Comparison of ENCODE assay signal across 9 cellular contexts in genomic region chr13:46160474-46161066, GRCh38. TPM values are rescaled to one million over a fixed set of nuclear protein-coding genes. Genes with fewer than 3 reads are reported as not detected.
DNase-seq lines count a peak whose midpoint lies in the region; ATAC-seq and TF ChIP-seq lines count a peak whose summit lies in the region.
"Had no signal": no experiment of that assay in that cellular context is flagged by ENCODE, and none has a peak within 500 bp of the region (broad histone marks: within the 10 kb centered on the region; RNA-seq: fewer than 3 reads in every experiment).

No MANE protein-coding gene starts in this region.

- intact Hi-C loops in lower lobe of right lung (cut with DNase I) (no loop called here), vagina (cut with DNase I) (no loop called here)

- no peaks in the 10 kb centered on the region for H3K9me2 ChIP-seq in Karpas-422 (replicated peaks; ENCODE audit: insufficient read depth, low read length)

- H3K36me3 ChIP-seq in Karpas-422 (ENCODE audit: insufficient read depth, low read length) (peaks cover 52% of the 10 kb centered on the region), lower lobe of right lung (peaks cover 21% of the 10 kb centered on the region), vagina (no peaks in the 10 kb centered on the region)

- H3K4me3 ChIP-seq in GM12865 (ENCODE audit: low read depth, low read length): peak overlapping the region; percentile 36
- H3K4me3 ChIP-seq in Karpas-422 (ENCODE audit: low read length): no peak overlapping the region
- H3K4me3 ChIP-seq in lower lobe of right lung: no peak overlapping the region
- H3K4me3 ChIP-seq in vagina: no peak overlapping the region
- H3K4me3 ChIP-seq: SJSA1 had no signal

- TF ChIP-seq CTCF in GM12865 (IDR thresholded peaks at IDR 0.05; ENCODE audit: insufficient read depth, low read depth, low read length, missing control alignments) (peak; percentile 66), lower lobe of right lung (IDR thresholded peaks at IDR 0.05) (peak; percentile 72), vagina (IDR thresholded peaks at IDR 0.05) (peak in 2 of 3 experiments; percentile 55 to 64)

- H3K27ac ChIP-seq in Karpas-422 (ENCODE audit: low read length) (peak overlapping the region; percentile 20; the same call in 1 of the 2 replicates), lower lobe of right lung (no peak overlapping the region), vagina (no peak overlapping the region)
- H3K27ac ChIP-seq: SJSA1 had no signal

- H2AFZ ChIP-seq in Karpas-422 (ENCODE audit: low read length): no peak overlapping the region

- H3K9ac ChIP-seq in Karpas-422 (ENCODE audit: low read length): no peak overlapping the region

- no peak for TF ChIP-seq POLR2A in vagina (IDR thresholded peaks at IDR 0.05)

- ATAC-seq in lower lobe of right lung: peak; percentile 82 to 86
- no peak for ATAC-seq in HG03469 (IDR thresholded peaks at IDR 0.05; ENCODE audit: unreplicated experiment)

- H3K79me2 ChIP-seq in Karpas-422 (ENCODE audit: low read length): peaks cover 74% of the 10 kb centered on the region

- peaks cover 36% of the 10 kb centered on the region for H4K20me1 ChIP-seq in Karpas-422 (ENCODE audit: insufficient read depth, low read depth, low read length)

- no peaks in the 10 kb centered on the region for H3K27me3 ChIP-seq in Karpas-422 (ENCODE audit: low read length)
- H3K27me3 ChIP-seq in lower lobe of right lung (ENCODE audit: low read depth): no peaks in the 10 kb centered on the region
- H3K27me3 ChIP-seq in vagina: no peaks in the 10 kb centered on the region
- H3K27me3 ChIP-seq: SJSA1 had no signal

- H3K9me3 ChIP-seq in Karpas-422 (ENCODE audit: low read length) (no peaks in the 10 kb centered on the region), lower lobe of right lung (no peaks in the 10 kb centered on the region), vagina (no peaks in the 10 kb centered on the region)
- H3K9me3 ChIP-seq: SJSA1 had no signal

- no peak overlapping the region for H3K4me2 ChIP-seq in Karpas-422 (ENCODE audit: low read depth, low read length, poor library complexity, severe bottlenecking)

- H3K4me1 ChIP-seq in Karpas-422 (ENCODE audit: low read length) (peaks cover 33% of the 10 kb centered on the region), lower lobe of right lung (peaks cover 12% of the 10 kb centered on the region), vagina (no peaks in the 10 kb centered on the region)

- DNase-seq in Ammon's horn (ENCODE audit: low spot score) (peak; percentile 83), GM12865 (ENCODE audit: low read depth) (peak; percentile 80), Karpas-422 (peak; percentile 87), SHP77 treated with DMSO at 0.1 percent for 48 hours (lab: John Stamatoyannopoulos, UW) (peak; percentile 11), dedifferentiated amniotic fluid mesenchymal stem cell (ENCODE audit: extremely low spot score) (peak; percentile 57), lower lobe of right lung (no peak), vagina (ENCODE audit: extremely low spot score in 2 of 2) (no peak)

RNA-seq across cellular contexts. Expression of gene LCP1, which starts 21.4 kb away (rescaled TPM):
- 352 and 415 TPM in 2 replicates for total RNA-seq in Karpas-422 (2014; rRNA removed; shearing (Covaris generic); ENCODE audit: low replicate concordance)
- total RNA-seq in lower lobe of right lung (371 TPM), vagina (30.9 TPM)

RNA-seq across cellular contexts. Expression of gene LRRC63, which starts 51.2 kb away (rescaled TPM):
- total RNA-seq in Karpas-422 (2014; rRNA removed; shearing (Covaris generic); ENCODE audit: low replicate concordance): not detected in 2 replicates
- total RNA-seq in lower lobe of right lung (1.7 TPM), vagina (0.49 TPM)
- total RNA-seq: SJSA1 had no signal

RNA-seq across cellular contexts. Expression of gene CPB2, which starts 55.7 kb away (rescaled TPM):
- total RNA-seq in Karpas-422 (2014; rRNA removed; shearing (Covaris generic); ENCODE audit: low replicate concordance): not detected in 2 replicates
- 33.5 TPM for total RNA-seq in lower lobe of right lung
- total RNA-seq in vagina: not detected
- total RNA-seq: SJSA1 had no signal

Comparison
In these comparisons a context has a peak if more than half of its experiments do, and no peak if none do; other contexts are left out.
1. DNase-seq: peak in Ammon's horn (single experiment), GM12865 (single experiment), Karpas-422 (single experiment), SHP77 treated with DMSO at 0.1 percent for 48 hours (single experiment) and dedifferentiated amniotic fluid mesenchymal stem cell (single experiment); none in lower lobe of right lung (single experiment) and vagina (0 of 2).
2. RNA of gene LCP1, which starts 21.4 kb away (total RNA-seq): 352 to 415 TPM in Karpas-422 and 371 TPM in lower lobe of right lung (single experiment); 30.9 TPM in vagina (single experiment); every median in the first group is over 10 times any median in the second.
3. RNA of gene CPB2, which starts 55.7 kb away (total RNA-seq): 33.5 TPM in lower lobe of right lung (single experiment); not detected in Karpas-422 and not detected in vagina (single experiment); every median in the first group is over 10 times any median in the second.
4. Peak in every context shown above with its lines, with median percentiles within 50 percentile points of each other: CTCF ChIP-seq.